ENCODE assay signal across 22 cellular contexts in the genomic region with DNA sequence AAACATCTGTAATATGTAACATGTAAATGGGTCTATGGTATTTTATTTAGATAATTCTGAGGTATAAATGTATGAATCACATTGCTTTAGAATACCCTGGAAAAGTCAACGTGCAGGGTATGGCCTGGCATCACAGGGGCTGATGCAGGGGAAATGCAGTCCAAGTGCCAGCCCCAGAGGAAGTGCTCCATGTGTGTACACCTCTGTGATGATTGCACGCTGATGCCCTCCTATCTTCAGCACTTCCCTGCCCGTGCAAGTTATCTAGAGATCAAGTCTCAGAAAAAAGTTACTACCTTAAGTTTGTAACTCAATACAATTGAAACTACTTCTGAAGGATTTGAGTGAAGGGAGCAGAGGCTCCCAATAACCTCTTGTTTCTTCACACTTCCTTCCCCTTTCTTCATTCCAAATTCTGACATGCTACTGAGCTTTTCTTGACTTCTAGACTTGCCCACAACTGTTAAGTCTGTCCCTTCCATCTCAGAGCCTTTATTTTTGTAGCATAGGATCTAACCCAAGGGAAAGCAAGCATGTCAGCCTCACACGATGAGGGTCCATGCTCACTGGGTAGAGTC. TPM values are rescaled to one million over a fixed set of nuclear protein-coding genes. Genes with fewer than 3 reads are reported as not detected.
DNase-seq lines count a peak whose midpoint lies in the region; ATAC-seq and TF ChIP-seq lines count a peak whose summit lies in the region.
"Had no signal": no experiment of that assay in that cellular context is flagged by ENCODE, and none has a peak within 500 bp of the region (broad histone marks: within the 10 kb centered on the region; RNA-seq: fewer than 3 reads in every experiment).

No MANE protein-coding gene starts in this region.

- peak; percentile 71 for DNase-seq in KBM-7
- peak; percentile 49 to 78 for DNase-seq in NOMO-1 (lab: John Stamatoyannopoulos, UW; ENCODE audit: unreplicated experiment in 2 of 2)
- DNase-seq in SKM-1 (lab: John Stamatoyannopoulos, UW; ENCODE audit: unreplicated experiment) = peak; percentile 33
- DNase-seq in left lobe of liver (ENCODE audit: low spot score) = no peak
- no peak for DNase-seq in NCI-H2107 (lab: John Stamatoyannopoulos, UW)
- DNase-seq in activated effector memory CD4-positive, alpha-beta T cell treated with anti-CD3 and anti-CD28 coated beads, Interleukin-2, amount 50 U/mL, for 16 hours = no peak
- DNase-seq in WERI-Rb-1 = no peak
- DNase-seq: EL, GF-D8, MG63, NCI-H1105 treated with DMSO at 0.1 percent for 48 hours, NCI-H1694, NCI-H2081, NCI-H446 treated with DMSO at 0.1 percent for 48 hours, NCI-H526 treated with DMSO at 0.1 percent for 48 hours, Peyer's patch, SW 1271 had no signal

- no peaks in the 10 kb centered on the region for H3K27me3 ChIP-seq in WERI-Rb-1 (ENCODE audit: insufficient read depth, low read depth, severe bottlenecking)
- H3K27me3 ChIP-seq: MG63, Peyer's patch, SJSA1 had no signal

- no peaks in the 10 kb centered on the region for H3K36me3 ChIP-seq in WERI-Rb-1
- H3K36me3 ChIP-seq: MG63, Peyer's patch, SJSA1 had no signal

- in situ Hi-C loops in KBM-7 (cut with MboI; ENCODE audit: low pct_unique_long_range_greater_than_20kb, low sequenced_read_pairs) = loop anchor here (25.0 kb wide), 1 partner anchor 517 kb away; no protein-coding TSS in a partner anchor

- no peaks in the 10 kb centered on the region for H3K9me3 ChIP-seq in WERI-Rb-1 (ENCODE audit: severe bottlenecking)
- H3K9me3 ChIP-seq: MG63, Peyer's patch, SJSA1 had no signal

- TF ChIP-seq CTCF in WERI-Rb-1 (IDR thresholded peaks at IDR 0.05; ENCODE audit: low read depth, low read length) = no peak

- H3K27ac ChIP-seq in WERI-Rb-1 = no peak overlapping the region
- H3K27ac ChIP-seq: Peyer's patch, SJSA1 had no signal

- H3K4me3 ChIP-seq in WERI-Rb-1 (ENCODE audit: low read depth, low read length) = no peak overlapping the region
- H3K4me3 ChIP-seq: MG63, SJSA1 had no signal

- ATAC-seq in left lobe of liver = peak; percentile 19
- no peak for ATAC-seq in esophagus mucosa

RNA-seq across cellular contexts. Expression of gene SMLR1, which starts 2.2 kb away (rescaled TPM):
- total RNA-seq in left lobe of liver = 22.2 TPM
- total RNA-seq in esophagus mucosa = not detected
- total RNA-seq: B cell, H4, LHCN-M2, SJSA1 had no signal

Comparison
In these comparisons a context has a peak if more than half of its experiments do, and no peak if none do; other contexts are left out.
1. DNase-seq: peak in KBM-7 (single experiment), NOMO-1 (2 of 2) and SKM-1 (single experiment); none in left lobe of liver (single experiment), NCI-H2107 (single experiment), activated effector memory CD4-positive, alpha-beta T cell treated with anti-CD3 and anti-CD28 coated beads, Interleukin-2, amount 50 U/mL, for 16 hours (single experiment) and WERI-Rb-1 (single experiment).
2. RNA of gene SMLR1, which starts 2.2 kb away (total RNA-seq): 22.2 TPM in left lobe of liver (single experiment); not detected in esophagus mucosa (single experiment); every median in the first group is over 10 times any median in the second.